ENCODE assay signal across 16 cellular contexts in genomic region chr12:92543872-92544271, GRCh38.
A peak's percentile ranks its signal among the peaks of the same experiment; 100 is the strongest.
DNase-seq lines count a peak whose midpoint lies in the region; ATAC-seq and TF ChIP-seq lines count a peak whose summit lies in the region.
"Had no signal": no experiment of that assay in that cellular context is flagged by ENCODE, and none has a peak within 500 bp of the region (broad histone marks: within the 10 kb centered on the region; RNA-seq: fewer than 3 reads in every experiment).

No MANE protein-coding gene starts in this region.

- H3K27me3 Mint-ChIP-seq in stimulated activated naive CD8-positive, alpha-beta T cell treated with anti-CD3 and anti-CD28 coated beads, Interleukin-15, Interleukin-2, amounts not matched to agents 100 ng/mL and 50 ng/mL, for 24 hours = no peaks in the 10 kb centered on the region
- H3K27me3 Mint-ChIP-seq in stimulated activated naive CD8-positive, alpha-beta T cell treated with anti-CD3 and anti-CD28 coated beads, Interleukin-15, amount 100 ng/mL, for 72 hours = no peaks in the 10 kb centered on the region
- H3K27me3 Mint-ChIP-seq in mesothelial cell of epicardium (ENCODE audit: low read depth) = no peaks in the 10 kb centered on the region
- H3K27me3 Mint-ChIP-seq in HFFc6 (ENCODE audit: insufficient read depth) = peaks cover 2% of the 10 kb centered on the region

- no peaks in the 10 kb centered on the region for H3K9me3 ChIP-seq in body of pancreas
- H3K9me3 ChIP-seq: esophagus muscularis mucosa, spleen, tibial artery had no signal

- WGBS in body of pancreas, 2 donors = 19 to 21% methylated on average over 4 of the region's 4 CpGs

- intact Hi-C loops in body of pancreas (cut with DNase I) = no loop called here

- peak overlapping the region; percentile 84 to 91 (median 85) for H3K27ac ChIP-seq in body of pancreas
- H3K27ac ChIP-seq: esophagus muscularis mucosa, SK-N-MC, spleen, tibial artery, WERI-Rb-1 had no signal

- no peaks in the 10 kb centered on the region for H3K27me3 ChIP-seq in body of pancreas
- H3K27me3 ChIP-seq: esophagus muscularis mucosa, spleen, tibial artery had no signal

- TF ChIP-seq POLR2A in body of pancreas (IDR thresholded peaks at IDR 0.05) = peak in 1 of 3 donors; percentile 7

- H3K27ac Mint-ChIP-seq in stimulated activated naive CD8-positive, alpha-beta T cell treated with anti-CD3 and anti-CD28 coated beads, Interleukin-15, Interleukin-2, amounts not matched to agents 100 ng/mL and 50 ng/mL, for 24 hours = peak overlapping the region; percentile 38
- no peak overlapping the region for H3K27ac Mint-ChIP-seq in stimulated activated naive CD8-positive, alpha-beta T cell treated with anti-CD3 and anti-CD28 coated beads, Interleukin-15, amount 100 ng/mL, for 72 hours
- peak overlapping the region; percentile 93 for H3K27ac Mint-ChIP-seq in mesothelial cell of epicardium
- H3K27ac Mint-ChIP-seq in HFFc6 = no peak overlapping the region

- no peak for TF ChIP-seq CTCF in body of pancreas (IDR thresholded peaks at IDR 0.05)
- TF ChIP-seq CTCF in mesothelial cell of epicardium (IDR thresholded peaks at IDR 0.05; ENCODE audit: unreplicated experiment) = no peak
- TF ChIP-seq CTCF in HFFc6 (IDR thresholded peaks at IDR 0.05) = no peak

- DNase-seq in stimulated activated naive CD8-positive, alpha-beta T cell treated with anti-CD3 and anti-CD28 coated beads, Interleukin-15, amount 100 ng/mL, for 72 hours = no peak
- DNase-seq in body of pancreas = peak in 3 of 4 donors; percentile 37 to 44 (median 40)
- no peak for DNase-seq in mesothelial cell of epicardium (ENCODE audit: low spot score in 2 of 2, unreplicated experiment in 2 of 2)
- no peak for DNase-seq in NCI-H2227 (lab: John Stamatoyannopoulos, UW; ENCODE audit: unreplicated experiment)
- DNase-seq in HFFc6 = no peak
- no peak for DNase-seq in NK-92 (lab: John Stamatoyannopoulos, UW; ENCODE audit: unreplicated experiment)
- DNase-seq: AML-193, Kasumi-1, NCI-H2081, spleen, tibial artery, WERI-Rb-1 had no signal

- no peak overlapping the region for H3K4me3 ChIP-seq in body of pancreas
- H3K4me3 ChIP-seq: esophagus muscularis mucosa, SK-N-MC, spleen, tibial artery had no signal

- ATAC-seq in stimulated activated naive CD8-positive, alpha-beta T cell treated with anti-CD3 and anti-CD28 coated beads, Interleukin-15, amount 100 ng/mL, for 72 hours = no peak
- ATAC-seq in body of pancreas = no peak
- no peak for ATAC-seq in HG02852 (IDR thresholded peaks at IDR 0.05; ENCODE audit: unreplicated experiment)

- H3K4me1 ChIP-seq in body of pancreas = peaks cover 98% of the 10 kb centered on the region

- H3K36me3 Mint-ChIP-seq in stimulated activated naive CD8-positive, alpha-beta T cell treated with anti-CD3 and anti-CD28 coated beads, Interleukin-15, Interleukin-2, amounts not matched to agents 100 ng/mL and 50 ng/mL, for 24 hours (ENCODE audit: low read depth) = peaks cover 14% of the 10 kb centered on the region
- H3K36me3 Mint-ChIP-seq in mesothelial cell of epicardium = peaks cover 2% of the 10 kb centered on the region
- no peaks in the 10 kb centered on the region for H3K36me3 Mint-ChIP-seq in HFFc6 (ENCODE audit: low read depth)

- peaks cover 64% of the 10 kb centered on the region for H3K4me1 Mint-ChIP-seq in stimulated activated naive CD8-positive, alpha-beta T cell treated with anti-CD3 and anti-CD28 coated beads, Interleukin-15, Interleukin-2, amounts not matched to agents 100 ng/mL and 50 ng/mL, for 24 hours (ENCODE audit: low read depth)
- peaks cover 40% of the 10 kb centered on the region for H3K4me1 Mint-ChIP-seq in stimulated activated naive CD8-positive, alpha-beta T cell treated with anti-CD3 and anti-CD28 coated beads, Interleukin-15, amount 100 ng/mL, for 72 hours
- H3K4me1 Mint-ChIP-seq in mesothelial cell of epicardium = peaks cover 55% of the 10 kb centered on the region
- peaks cover 13% of the 10 kb centered on the region for H3K4me1 Mint-ChIP-seq in HFFc6 (ENCODE audit: low read depth)

- no peak overlapping the region for H3K4me3 Mint-ChIP-seq in stimulated activated naive CD8-positive, alpha-beta T cell treated with anti-CD3 and anti-CD28 coated beads, Interleukin-15, Interleukin-2, amounts not matched to agents 100 ng/mL and 50 ng/mL, for 24 hours
- no peak overlapping the region for H3K4me3 Mint-ChIP-seq in stimulated activated naive CD8-positive, alpha-beta T cell treated with anti-CD3 and anti-CD28 coated beads, Interleukin-15, amount 100 ng/mL, for 72 hours
- H3K4me3 Mint-ChIP-seq in mesothelial cell of epicardium (no peak overlapping the region), HFFc6 (no peak overlapping the region)

- H3K36me3 ChIP-seq in body of pancreas (replicated peaks in 1 of 2; ENCODE audit: insufficient read depth in 1 of 2, low read depth in 2 of 2) = no peaks in the 10 kb centered on the region
- H3K36me3 ChIP-seq: esophagus muscularis mucosa, spleen, tibial artery, WERI-Rb-1 had no signal

- peaks cover 8% of the 10 kb centered on the region for H3K9me3 Mint-ChIP-seq in stimulated activated naive CD8-positive, alpha-beta T cell treated with anti-CD3 and anti-CD28 coated beads, Interleukin-15, Interleukin-2, amounts not matched to agents 100 ng/mL and 50 ng/mL, for 24 hours
- peaks cover 0 to 3% of the 10 kb centered on the region in 2 donors for H3K9me3 Mint-ChIP-seq in stimulated activated naive CD8-positive, alpha-beta T cell treated with anti-CD3 and anti-CD28 coated beads, Interleukin-15, amount 100 ng/mL, for 72 hours
- H3K9me3 Mint-ChIP-seq in mesothelial cell of epicardium = peaks cover 6% of the 10 kb centered on the region
- H3K9me3 Mint-ChIP-seq in HFFc6 = no peaks in the 10 kb centered on the region

Comparison
In these comparisons a context has a peak if more than half of its experiments do, and no peak if none do; other contexts are left out.
1. H3K27ac Mint-ChIP-seq: peak in stimulated activated naive CD8-positive, alpha-beta T cell treated with anti-CD3 and anti-CD28 coated beads, Interleukin-15, Interleukin-2, amounts not matched to agents 100 ng/mL and 50 ng/mL, for 24 hours (single experiment) and mesothelial cell of epicardium (single experiment); none in stimulated activated naive CD8-positive, alpha-beta T cell treated with anti-CD3 and anti-CD28 coated beads, Interleukin-15, amount 100 ng/mL, for 72 hours (0 of 2) and HFFc6 (single experiment).
2. DNase-seq: peak in body of pancreas (3 of 4); none in stimulated activated naive CD8-positive, alpha-beta T cell treated with anti-CD3 and anti-CD28 coated beads, Interleukin-15, amount 100 ng/mL, for 72 hours (0 of 2), mesothelial cell of epicardium (0 of 2), NCI-H2227 (single experiment), HFFc6 (single experiment) and NK-92 (single experiment).